23 cellular contexts compared by ENCODE assay signal in the genomic region with DNA sequence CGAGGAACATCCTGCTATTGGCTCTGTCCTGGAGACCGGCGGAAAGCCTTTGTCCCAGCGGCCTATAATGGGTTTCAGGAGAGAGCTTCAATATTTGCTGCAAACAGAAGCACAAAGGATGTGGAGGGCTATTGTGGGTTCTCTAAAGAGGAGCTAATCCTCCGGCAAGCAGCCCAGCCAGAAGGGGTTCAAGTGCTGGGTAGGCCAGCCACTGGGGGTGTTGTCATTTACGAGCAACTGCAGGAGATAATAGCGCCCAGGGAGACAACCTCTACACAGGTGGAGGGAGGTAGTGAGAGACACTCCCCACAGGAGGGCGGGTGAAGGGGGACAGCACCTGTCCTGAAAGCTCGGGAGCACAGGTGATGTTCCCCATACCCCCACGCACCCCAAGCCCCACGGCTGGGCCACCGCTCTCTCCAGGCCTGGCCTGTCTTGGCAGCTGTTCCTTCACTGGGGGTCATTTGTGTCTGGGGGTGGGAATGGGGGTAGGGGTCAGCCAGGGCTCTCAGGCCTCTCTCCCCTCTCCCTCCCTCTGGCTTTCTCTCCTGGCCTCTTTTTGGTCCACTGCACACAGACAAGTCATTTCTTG. TPM values are rescaled to one million over a fixed set of nuclear protein-coding genes. Genes with fewer than 3 reads are reported as not detected.
DNase-seq lines count a peak whose midpoint lies in the region; ATAC-seq and TF ChIP-seq lines count a peak whose summit lies in the region.
"Had no signal": no experiment of that assay in that cellular context is flagged by ENCODE, and none has a peak within 500 bp of the region (broad histone marks: within the 10 kb centered on the region; RNA-seq: fewer than 3 reads in every experiment).

No MANE protein-coding gene starts in this region.

- ATAC-seq in GM19023 (IDR thresholded peaks at IDR 0.05; ENCODE audit: unreplicated experiment) = no peak
- ATAC-seq: esophagus mucosa; mucosa of descending colon; SK-N-SH treated with all-trans-retinoic acid at 6 μM for 48 hours; stimulated activated effector memory CD8-positive, alpha-beta T cell treated with anti-CD3 and anti-CD28 coated beads, Interleukin-12 subunit alpha, Interleukin-12 subunit beta, amount 100 ng/mL, for 72 hours had no signal

- peak overlapping the region; percentile 60 for H3K4me2 ChIP-seq in neural progenitor cell

- CTCF ChIA-PET in HEK293 (lab: Yijun Ruan, JAX) = interaction anchor here (1.6 to 2.4 kb wide), 2 partner anchors 12 to 46 kb away, joined by 6 to 14 read pairs; no protein-coding TSS in a partner anchor

- H3F3A ChIP-seq in neural progenitor cell (ENCODE audit: low read depth) = no peaks in the 10 kb centered on the region

- no peak overlapping the region for H2AFZ ChIP-seq in neural progenitor cell (replicated peaks)

- H3K36me3 Mint-ChIP-seq in neural progenitor cell = no peaks in the 10 kb centered on the region
- H3K36me3 Mint-ChIP-seq: stimulated activated effector memory CD8-positive, alpha-beta T cell treated with anti-CD3 and anti-CD28 coated beads, Interleukin-12 subunit alpha, Interleukin-12 subunit beta, amount 100 ng/mL, for 72 hours had no signal

- H3K27me3 ChIP-seq in neural progenitor cell = no peaks in the 10 kb centered on the region
- H3K27me3 ChIP-seq: adrenal gland, right atrium auricular region had no signal

- no peak overlapping the region for H3K4me3 Mint-ChIP-seq in neural progenitor cell
- H3K4me3 Mint-ChIP-seq: stimulated activated effector memory CD8-positive, alpha-beta T cell treated with anti-CD3 and anti-CD28 coated beads, Interleukin-12 subunit alpha, Interleukin-12 subunit beta, amount 100 ng/mL, for 72 hours had no signal

- H3K27ac Mint-ChIP-seq in neural progenitor cell = peak overlapping the region; percentile 42
- H3K27ac Mint-ChIP-seq: activated T-helper 2 cell treated with anti-CD3 and anti-CD28 coated beads, Interferon-gamma antibody, Interleukin-2, Interleukin-4, amounts not matched to agents 10 μg/mL and 5 μg/mL and 100 μg/mL, durations not matched to agents 14 hours and 24 hours and 36 hours had no signal

- H3K9me3 Mint-ChIP-seq in neural progenitor cell = no peaks in the 10 kb centered on the region
- H3K9me3 Mint-ChIP-seq: activated T-helper 2 cell treated with anti-CD3 and anti-CD28 coated beads, Interferon-gamma antibody, Interleukin-2, Interleukin-4, amounts not matched to agents 10 μg/mL and 5 μg/mL and 100 μg/mL, durations not matched to agents 14 hours and 24 hours and 36 hours; stimulated activated effector memory CD8-positive, alpha-beta T cell treated with anti-CD3 and anti-CD28 coated beads, Interleukin-12 subunit alpha, Interleukin-12 subunit beta, amount 100 ng/mL, for 72 hours had no signal

- H3K27ac ChIP-seq in HEK293 (ENCODE audit: extremely low read depth, low read depth, low read length) = no peak overlapping the region
- H3K27ac ChIP-seq in neural progenitor cell = no peak overlapping the region
- H3K27ac ChIP-seq: adrenal gland, left ventricle myocardium inferior, right atrium auricular region had no signal

- DNase-seq in NCI-H1930 (lab: John Stamatoyannopoulos, UW) = peak; percentile 87
- DNase-seq in NCI-H526 treated with DMSO at 0.1 percent for 48 hours (lab: John Stamatoyannopoulos, UW) = peak; percentile 84
- peak; percentile 62 for DNase-seq in neural progenitor cell (ENCODE audit: low spot score)
- DNase-seq in foreskin fibroblast = no peak
- DNase-seq in GOT3 (lab: John Stamatoyannopoulos, UW) = no peak
- no peak for DNase-seq in HuH-7.5 (ENCODE audit: low spot score)
- DNase-seq: activated CD4-positive, CD25-positive, alpha-beta regulatory T cell treated with anti-CD3 and anti-CD28 coated beads, Interleukin-2, amount 50 U/mL, for 72 hours; adrenal gland; AML-193; caudate nucleus; left ventricle myocardium inferior; mucosa of descending colon; NCI-H82; occipital lobe had no signal

- no peaks in the 10 kb centered on the region for H3K36me3 ChIP-seq in HEK293 (ENCODE audit: control insufficient read depth in 2 of 2, insufficient read depth in 1 of 2, low read length in 2 of 2)
- no peaks in the 10 kb centered on the region for H3K36me3 ChIP-seq in neural progenitor cell
- H3K36me3 ChIP-seq: adrenal gland, left ventricle myocardium inferior, right atrium auricular region had no signal

- TF ChIP-seq CTCF in HEK293 (tag by site-specific recombination; IDR thresholded peaks at IDR 0.05) (no peak), neural progenitor cell (IDR thresholded peaks at IDR 0.05) (no peak), foreskin fibroblast (IDR thresholded peaks at IDR 0.05; ENCODE audit: low read depth, low read length) (no peak)

- H3K27me3 Mint-ChIP-seq in neural progenitor cell (ENCODE audit: insufficient read depth, low read depth) = peaks cover 16% of the 10 kb centered on the region

- H4K20me1 ChIP-seq in neural progenitor cell (ENCODE audit: low read depth) = peaks cover 3% of the 10 kb centered on the region

- no peak overlapping the region for H3K9ac ChIP-seq in neural progenitor cell

- peaks cover 31% of the 10 kb centered on the region for H3K4me1 Mint-ChIP-seq in neural progenitor cell

- H3K79me2 ChIP-seq in neural progenitor cell (ENCODE audit: low read depth) = no peaks in the 10 kb centered on the region

- H3K9me3 ChIP-seq in HEK293 (ENCODE audit: control insufficient read depth, insufficient read depth, low read depth, low read length) = no peaks in the 10 kb centered on the region
- no peaks in the 10 kb centered on the region for H3K9me3 ChIP-seq in neural progenitor cell (ENCODE audit: low read depth)
- H3K9me3 ChIP-seq: adrenal gland, left ventricle myocardium inferior, mucosa of descending colon, right atrium auricular region had no signal

- no peak overlapping the region for H3K4me3 ChIP-seq in HEK293 (ENCODE audit: low read depth, low read length)
- H3K4me3 ChIP-seq in neural progenitor cell = no peak overlapping the region
- no peak overlapping the region for H3K4me3 ChIP-seq in foreskin fibroblast (ENCODE audit: low read depth in 1 of 2, low read length in 2 of 2)
- H3K4me3 ChIP-seq: adrenal gland, left ventricle myocardium inferior, mucosa of descending colon, right atrium auricular region had no signal

- POLR2A ChIA-PET in HEK293 (lab: Yijun Ruan, JAX) = no interaction called here

- peaks cover 9% of the 10 kb centered on the region for H3K4me1 ChIP-seq in HEK293 (ENCODE audit: control insufficient read depth, insufficient read depth, low read length)
- H3K4me1 ChIP-seq in neural progenitor cell = peaks cover 19% of the 10 kb centered on the region

TF ChIP-seq in HEK293, 187 proteins besides CTCF, POLR2A, EP300 and RAD21:
- no peak for TF ChIP-seq ZFP3 (tag by site-specific recombination; IDR thresholded peaks at IDR 0.05; ENCODE audit: low read depth)
- peak; percentile 35 for TF ChIP-seq GLIS1 (tag by site-specific recombination; IDR thresholded peaks at IDR 0.05)

RNA-seq across cellular contexts. Expression of gene SLC26A9, which starts 21.9 kb away (rescaled TPM):
- not detected in 2 replicates for total RNA-seq in neural progenitor cell (ENCODE audit: low replicate concordance)
- total RNA-seq: activated T-helper 2 cell treated with anti-CD3 and anti-CD28 coated beads, Interferon-gamma antibody, Interleukin-2, Interleukin-4, amounts not matched to agents 10 μg/mL and 5 μg/mL and 100 μg/mL, durations not matched to agents 14 hours and 24 hours and 36 hours; MCF 10A; mucosa of descending colon; occipital lobe had no signal

RNA-seq across cellular contexts. Expression of gene RAB7B, which starts 38.1 kb away (rescaled TPM):
- total RNA-seq in neural progenitor cell (ENCODE audit: low replicate concordance) = 0.22 TPM in 1 of 2 replicates, not detected in the other
- total RNA-seq: activated T-helper 2 cell treated with anti-CD3 and anti-CD28 coated beads, Interferon-gamma antibody, Interleukin-2, Interleukin-4, amounts not matched to agents 10 μg/mL and 5 μg/mL and 100 μg/mL, durations not matched to agents 14 hours and 24 hours and 36 hours; glomerular endothelial cell had no signal

RNA-seq across cellular contexts. Expression of gene CTSE, which starts 58.6 kb away (rescaled TPM):
- not detected in 2 replicates for total RNA-seq in neural progenitor cell (ENCODE audit: low replicate concordance)
- total RNA-seq: activated T-helper 2 cell treated with anti-CD3 and anti-CD28 coated beads, Interferon-gamma antibody, Interleukin-2, Interleukin-4, amounts not matched to agents 10 μg/mL and 5 μg/mL and 100 μg/mL, durations not matched to agents 14 hours and 24 hours and 36 hours; adrenal gland; glomerular endothelial cell; left ventricle myocardium inferior; occipital lobe had no signal

Comparison
In these comparisons a context has a peak if more than half of its experiments do, and no peak if none do; other contexts are left out.
1. DNase-seq: peak in NCI-H1930 (2 of 2), NCI-H526 treated with DMSO at 0.1 percent for 48 hours (single experiment) and neural progenitor cell (single experiment); none in foreskin fibroblast (0 of 2), GOT3 (single experiment) and HuH-7.5 (single experiment).